ENCODE assay signal across 9 cellular contexts in genomic region chr13:71034018-71034417, GRCh38.
"Had no signal": no experiment of that assay in that cellular context is flagged by ENCODE, and none has a peak within 500 bp of the region (broad histone marks: within the 10 kb centered on the region; RNA-seq: fewer than 3 reads in every experiment).

No MANE protein-coding gene starts in this region.

- H2AFZ ChIP-seq: GM23248 had no signal

- DNase-seq: GM23248, GOT3, H7, HFFc6, IMR-90, KG1 had no signal

- H3K4me1 ChIP-seq: HAP-1 had no signal

- H3K27ac ChIP-seq: GM23248, HL-60 had no signal

- H3K9ac ChIP-seq: GM23248 had no signal

- H3K36me3 ChIP-seq: HAP-1 had no signal

- H3K4me3 ChIP-seq: GM23248, HAP-1, K562 had no signal

- H3K9me3 ChIP-seq: HAP-1 had no signal
